ENCODE assay signal across 13 cellular contexts in the genomic region with DNA sequence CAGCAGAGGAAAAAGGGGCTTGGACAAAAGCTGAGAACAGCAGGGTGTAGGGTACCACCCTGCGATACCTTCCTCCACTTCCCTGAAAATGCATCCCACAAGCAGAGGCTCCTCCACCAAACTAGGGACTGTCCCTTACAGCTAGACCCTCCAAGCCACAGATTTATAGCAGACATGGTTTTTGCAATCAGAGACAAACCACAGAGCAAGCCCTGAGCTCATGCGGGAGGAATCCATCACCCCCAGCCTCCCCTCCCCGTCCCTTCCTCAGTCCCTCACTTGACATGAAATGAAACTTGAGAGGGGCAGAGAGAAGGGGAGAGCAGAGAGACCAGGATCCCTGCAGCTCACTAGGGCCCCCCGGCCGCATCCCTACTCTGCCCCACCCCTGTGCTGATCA.
A peak's percentile ranks its signal among the peaks of the same experiment; 100 is the strongest.
DNase-seq lines count a peak whose midpoint lies in the region; ATAC-seq and TF ChIP-seq lines count a peak whose summit lies in the region.
"Had no signal": no experiment of that assay in that cellular context is flagged by ENCODE, and none has a peak within 500 bp of the region (broad histone marks: within the 10 kb centered on the region; RNA-seq: fewer than 3 reads in every experiment).

No MANE protein-coding gene starts in this region.

- 67 to 80% (median 76%) methylated on average over 5 of the region's 5 CpGs for WGBS in stomach, 5 donors

- no peak for TF ChIP-seq POLR2A in stomach (IDR thresholded peaks at IDR 0.05)

- H3K27ac ChIP-seq in stomach = peak overlapping the region in 4 of 5 donors; percentile 37 to 87 (median 84)
- H3K27ac ChIP-seq: KMS-11, prostate gland had no signal

- H3K4me1 ChIP-seq in stomach = peaks cover 84 to 98% (median 96%) of the 10 kb centered on the region in 4 donors

- TF ChIP-seq EP300 in stomach (IDR thresholded peaks at IDR 0.05) = no peak

- H3K4me3 Mint-ChIP-seq in WTC11 (no peak overlapping the region), glutamatergic neuron (ENCODE audit: unreplicated experiment) (peak overlapping the region; percentile 19)

- no peak for ATAC-seq in WTC11
- ATAC-seq in HG03135 (IDR thresholded peaks at IDR 0.05; ENCODE audit: unreplicated experiment) = no peak
- ATAC-seq in HG02642 (IDR thresholded peaks at IDR 0.05; ENCODE audit: poor library complexity, unreplicated experiment) = no peak

- H3K4me3 ChIP-seq in stomach = no peak overlapping the region
- H3K4me3 ChIP-seq: prostate gland had no signal

- H3K27ac Mint-ChIP-seq in WTC11 = no peak overlapping the region
- H3K27ac Mint-ChIP-seq in glutamatergic neuron (ENCODE audit: unreplicated experiment) = peak overlapping the region; percentile 94

- CTCF ChIA-PET in WTC11 (lab: Charles Lee) = interaction anchor here (0.7 to 2.3 kb wide), 5 partner anchors 10 to 21 kb away, joined by 3 to 12 read pairs (median 4); no protein-coding TSS in a partner anchor

- H3K9me3 Mint-ChIP-seq in WTC11 (no peaks in the 10 kb centered on the region), glutamatergic neuron (ENCODE audit: unreplicated experiment) (peaks cover 47% of the 10 kb centered on the region)

- no peaks in the 10 kb centered on the region for H3K27me3 ChIP-seq in stomach

- intact Hi-C loops in stomach (cut with DNase I; ENCODE audit: low total_unique reads) = no loop called here

- H3K9me3 ChIP-seq in stomach = no peaks in the 10 kb centered on the region
- H3K9me3 ChIP-seq: prostate gland had no signal

- H3K4me1 Mint-ChIP-seq in WTC11 (peaks cover 86% of the 10 kb centered on the region), glutamatergic neuron (ENCODE audit: low read depth, unreplicated experiment) (peaks cover 86% of the 10 kb centered on the region)

- POLR2A ChIA-PET in WTC11 (lab: Charles Lee) = interaction anchor here (1.0 kb wide), 1 partner anchor 18 kb away, joined by 4 read pairs; no protein-coding TSS in a partner anchor

- DNase-seq in EH (ENCODE audit: low read depth) = peak; percentile 79
- DNase-seq in WTC11 (ENCODE audit: low spot score) = no peak
- DNase-seq in glutamatergic neuron = no peak
- no peak for DNase-seq in stomach
- no peak for DNase-seq in NCI-H345 (lab: John Stamatoyannopoulos, UW)
- DNase-seq: amniotic stem cell, GDM1, NCI-H446, SHP77 treated with DMSO at 0.1 percent for 48 hours had no signal

- no peaks in the 10 kb centered on the region for H3K27me3 Mint-ChIP-seq in WTC11 (ENCODE audit: low read depth)
- H3K27me3 Mint-ChIP-seq in glutamatergic neuron (ENCODE audit: unreplicated experiment) = peaks cover 52% of the 10 kb centered on the region

- no peaks in the 10 kb centered on the region for H3K36me3 ChIP-seq in stomach
- H3K36me3 ChIP-seq: prostate gland had no signal

- no peaks in the 10 kb centered on the region for H3K36me3 Mint-ChIP-seq in WTC11
- H3K36me3 Mint-ChIP-seq in glutamatergic neuron (ENCODE audit: unreplicated experiment) = no peaks in the 10 kb centered on the region

- TF ChIP-seq CTCF in WTC11 (IDR thresholded peaks at IDR 0.05) (no peak), glutamatergic neuron (IDR thresholded peaks at IDR 0.05; ENCODE audit: partially characterized antibody, unreplicated experiment) (no peak), stomach (IDR thresholded peaks at IDR 0.05) (no peak)

TF ChIP-seq in WTC11, 78 proteins besides CTCF, POLR2A, EP300 and RAD21:
- TF ChIP-seq, protein P1, sequence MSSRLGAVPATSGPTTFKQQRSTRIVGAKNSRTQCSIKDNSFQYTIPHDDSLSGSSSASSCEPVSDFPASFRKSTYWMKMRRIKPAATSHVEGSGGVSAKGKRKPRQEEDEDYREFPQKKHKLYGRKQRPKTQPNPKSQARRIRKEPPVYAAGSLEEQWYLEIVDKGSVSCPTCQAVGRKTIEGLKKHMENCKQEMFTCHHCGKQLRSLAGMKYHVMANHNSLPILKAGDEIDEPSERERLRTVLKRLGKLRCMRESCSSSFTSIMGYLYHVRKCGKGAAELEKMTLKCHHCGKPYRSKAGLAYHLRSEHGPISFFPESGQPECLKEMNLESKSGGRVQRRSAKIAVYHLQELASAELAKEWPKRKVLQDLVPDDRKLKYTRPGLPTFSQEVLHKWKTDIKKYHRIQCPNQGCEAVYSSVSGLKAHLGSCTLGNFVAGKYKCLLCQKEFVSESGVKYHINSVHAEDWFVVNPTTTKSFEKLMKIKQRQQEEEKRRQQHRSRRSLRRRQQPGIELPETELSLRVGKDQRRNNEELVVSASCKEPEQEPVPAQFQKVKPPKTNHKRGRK (CRISPR knock-in tag; IDR thresholded peaks at IDR 0.05; ENCODE audit: borderline replicate concordance) = no peak
- TF ChIP-seq ZNF121 (CRISPR knock-in tag; IDR thresholded peaks at IDR 0.05) = peak; percentile 88
TF ChIP-seq in WTC11: peak in this region for 1.
